In genomic region chr7:63927261-63927660, GRCh38 we compare ENCODE assay signal across 10 cellular contexts.
DNase-seq lines count a peak whose midpoint lies in the region; ATAC-seq and TF ChIP-seq lines count a peak whose summit lies in the region.
"Had no signal": no experiment of that assay in that cellular context is flagged by ENCODE, and none has a peak within 500 bp of the region (broad histone marks: within the 10 kb centered on the region; RNA-seq: fewer than 3 reads in every experiment).

No MANE protein-coding gene starts in this region.

- CTCF ChIA-PET in CD8-positive, alpha-beta T cell (lab: Charles Lee), result no interaction called here
- CTCF ChIA-PET in WTC11 (lab: Charles Lee), result no interaction called here

- no peaks in the 10 kb centered on the region for H3K36me3 ChIP-seq in CD8-positive, alpha-beta T cell (ENCODE audit: insufficient read depth, low read length)
- H3K36me3 ChIP-seq in body of pancreas (replicated peaks in 1 of 2; ENCODE audit: insufficient read depth in 1 of 2, low read depth in 2 of 2) (no peaks in the 10 kb centered on the region), parathyroid adenoma (ENCODE audit: control insufficient read depth, insufficient read depth, low read length) (no peaks in the 10 kb centered on the region)

- H3K27me3 Mint-ChIP-seq in CD8-positive, alpha-beta T cell (ENCODE audit: low read depth), result no peaks in the 10 kb centered on the region
- H3K27me3 Mint-ChIP-seq in WTC11 (ENCODE audit: low read depth), result peaks cover 19% of the 10 kb centered on the region

- no peak overlapping the region for H3K9ac ChIP-seq in parathyroid adenoma

- ATAC-seq in CD8-positive, alpha-beta T cell, result no peak
- no peak for ATAC-seq in body of pancreas
- no peak for ATAC-seq in WTC11
- ATAC-seq in HG02970 (IDR thresholded peaks at IDR 0.05; ENCODE audit: low FRiP score, unreplicated experiment), result no peak
- no peak for ATAC-seq in HG03439 (IDR thresholded peaks at IDR 0.05; ENCODE audit: unreplicated experiment)
- ATAC-seq: HCT116 had no signal

- DNase-seq in CD8-positive, alpha-beta T cell, result no peak
- no peak for DNase-seq in body of pancreas
- no peak for DNase-seq in WTC11 (ENCODE audit: low spot score)
- DNase-seq in NCI-H2196 (lab: John Stamatoyannopoulos, UW; ENCODE audit: unreplicated experiment), result no peak
- DNase-seq: NCI-H1417 treated with DMSO at 0.1 percent for 48 hours had no signal

- no peak for TF ChIP-seq CTCF in 22Rv1 (IDR thresholded peaks at IDR 0.05)
- no peak for TF ChIP-seq CTCF in CD8-positive, alpha-beta T cell (IDR thresholded peaks at IDR 0.05)
- no peak for TF ChIP-seq CTCF in body of pancreas (IDR thresholded peaks at IDR 0.05)
- no peak for TF ChIP-seq CTCF in parathyroid adenoma (IDR thresholded peaks at IDR 0.05)
- TF ChIP-seq CTCF in WTC11 (IDR thresholded peaks at IDR 0.05), result no peak

- no peaks in the 10 kb centered on the region for H3K79me2 ChIP-seq in parathyroid adenoma

- peaks cover 13% of the 10 kb centered on the region for H3K4me1 Mint-ChIP-seq in CD8-positive, alpha-beta T cell (ENCODE audit: low read depth)
- H3K4me1 Mint-ChIP-seq in WTC11, result no peaks in the 10 kb centered on the region

- no peaks in the 10 kb centered on the region for H3K27me3 ChIP-seq in CD8-positive, alpha-beta T cell (ENCODE audit: insufficient read depth, low read length)
- H3K27me3 ChIP-seq in body of pancreas, result no peaks in the 10 kb centered on the region
- H3K27me3 ChIP-seq in parathyroid adenoma (ENCODE audit: control insufficient read depth, insufficient read depth, low read length), result no peaks in the 10 kb centered on the region

- peak overlapping the region; percentile 83 for H2AFZ ChIP-seq in parathyroid adenoma

- H3K9me3 ChIP-seq in CD8-positive, alpha-beta T cell (ENCODE audit: low read length), result no peaks in the 10 kb centered on the region
- no peaks in the 10 kb centered on the region for H3K9me3 ChIP-seq in body of pancreas
- no peaks in the 10 kb centered on the region for H3K9me3 ChIP-seq in parathyroid adenoma (ENCODE audit: control insufficient read depth, low read length)

- peak overlapping the region; percentile 99 for H3K4me2 ChIP-seq in parathyroid adenoma (ENCODE audit: low read length)

- H3K27ac Mint-ChIP-seq in CD8-positive, alpha-beta T cell, result no peak overlapping the region
- no peak overlapping the region for H3K27ac Mint-ChIP-seq in WTC11

- H3K27ac ChIP-seq in 22Rv1, result peak overlapping the region; percentile 89
- H3K27ac ChIP-seq in CD8-positive, alpha-beta T cell (ENCODE audit: low read depth, low read length), result no peak overlapping the region
- H3K27ac ChIP-seq in body of pancreas, result peak overlapping the region in 3 of 4 donors; percentile 89 to 95 (median 93)
- peak overlapping the region; percentile 97 for H3K27ac ChIP-seq in parathyroid adenoma

- peak overlapping the region; percentile 94 for H3K4me3 Mint-ChIP-seq in CD8-positive, alpha-beta T cell
- H3K4me3 Mint-ChIP-seq in WTC11, result no peak overlapping the region

- TF ChIP-seq POLR2A in body of pancreas (IDR thresholded peaks at IDR 0.05), result no peak

- POLR2A ChIA-PET in CD8-positive, alpha-beta T cell (lab: Charles Lee), result interaction anchor here (1.3 kb wide), 1 partner anchor 27 kb away, joined by 6 read pairs; no protein-coding TSS in a partner anchor
- POLR2A ChIA-PET in WTC11 (lab: Charles Lee), result no interaction called here

- H3K36me3 Mint-ChIP-seq in CD8-positive, alpha-beta T cell, result peaks cover 6% of the 10 kb centered on the region
- H3K36me3 Mint-ChIP-seq in WTC11, result peaks cover 61% of the 10 kb centered on the region

- peak overlapping the region; percentile 93 for H3K4me3 ChIP-seq in CD8-positive, alpha-beta T cell (ENCODE audit: low read depth, low read length)
- H3K4me3 ChIP-seq in body of pancreas, result no peak overlapping the region
- peak overlapping the region; percentile 90 for H3K4me3 ChIP-seq in parathyroid adenoma (ENCODE audit: low read depth, low read length)

- intact Hi-C loops in CD8-positive, alpha-beta T cell (cut with DNase I, micrococcal nuclease), result loop anchor here (2.0 to 10.0 kb wide), 5 partner anchors 385 to 868 kb away; partner anchors contain the start of genes ZNF138 (in 2 of the 2), ZNF680 (in 1 of the 2) and ZNF736 (in 1 of the 2)
- intact Hi-C loops in body of pancreas (cut with DNase I), result no loop called here

- 60 to 71% methylated on average over 1 to 5 of the region's 5 CpGs for WGBS in body of pancreas, 2 donors

- H3K4me1 ChIP-seq in CD8-positive, alpha-beta T cell (ENCODE audit: insufficient read depth, low read length), result no peaks in the 10 kb centered on the region
- H3K4me1 ChIP-seq in body of pancreas (peaks cover 8% of the 10 kb centered on the region), parathyroid adenoma (no peaks in the 10 kb centered on the region)

- peaks cover 3% of the 10 kb centered on the region for H3K9me3 Mint-ChIP-seq in CD8-positive, alpha-beta T cell
- H3K9me3 Mint-ChIP-seq in WTC11, result peaks cover 60% of the 10 kb centered on the region

TF ChIP-seq in WTC11, 78 proteins besides CTCF, POLR2A, EP300 and RAD21:
- TF ChIP-seq PRDM15 (CRISPR knock-in tag; IDR thresholded peaks at IDR 0.05), result no peak
- no peak for TF ChIP-seq CREB1 (CRISPR knock-in tag; IDR thresholded peaks at IDR 0.05)
- TF ChIP-seq ETV6 (CRISPR knock-in tag; IDR thresholded peaks at IDR 0.05), result no peak
- no peak for TF ChIP-seq USF1 (CRISPR knock-in tag; IDR thresholded peaks at IDR 0.05)
- TF ChIP-seq ZNF232 (CRISPR knock-in tag; IDR thresholded peaks at IDR 0.05), result no peak
- TF ChIP-seq GABPB1 (CRISPR knock-in tag; IDR thresholded peaks at IDR 0.05), result no peak
- no peak for TF ChIP-seq SOX15 (CRISPR knock-in tag; IDR thresholded peaks at IDR 0.05)
- TF ChIP-seq FOXJ3 (CRISPR knock-in tag; IDR thresholded peaks at IDR 0.05; ENCODE audit: borderline replicate concordance), result no peak
- no peak for TF ChIP-seq ZNF425 (CRISPR knock-in tag; conservative IDR thresholded peaks at IDR 0.05)
- TF ChIP-seq USF2 (CRISPR knock-in tag; IDR thresholded peaks at IDR 0.05), result no peak
- TF ChIP-seq FOXK1 (CRISPR knock-in tag; IDR thresholded peaks at IDR 0.05), result no peak
- TF ChIP-seq MYBL2 (CRISPR knock-in tag; IDR thresholded peaks at IDR 0.05), result no peak

Comparison
In these comparisons a context has a peak if more than half of its experiments do, and no peak if none do; other contexts are left out.
1. H3K4me3 ChIP-seq: peak in CD8-positive, alpha-beta T cell (single experiment) and parathyroid adenoma (single experiment); none in body of pancreas (0 of 2).